1 cellular context compared by ENCODE assay signal in genomic region chr17:76405967-76406647, GRCh38.
TF ChIP-seq lines count a peak whose summit lies in the region.

No MANE protein-coding gene starts in this region.

TF ChIP-seq in K562, 482 proteins besides CTCF, POLR2A, EP300 and RAD21 (continued from another document and continues in another):
- TF ChIP-seq ZHX1 (conservative IDR thresholded peaks at IDR 0.05; ENCODE audit: low read length) (no peak), ARID4B (CRISPR knock-in tag; IDR thresholded peaks at IDR 0.05) (0 out of 2 replicates have a peak, but pooled peaks have one; percentile 44), MBD2 (IDR thresholded peaks at IDR 0.05; ENCODE audit: borderline replicate concordance, low read depth) (peak; percentile 86), RB1 (IDR thresholded peaks at IDR 0.05; ENCODE audit: low read depth) (peak; percentile 84), ZNF318 (IDR thresholded peaks at IDR 0.05; ENCODE audit: borderline replicate concordance in 1 of 2, low read depth in 1 of 2) (peak in 1 of 2 experiments; percentile 97; a peak in 2 of 4 replicates), NRF1 (conservative IDR thresholded peaks at IDR 0.05 in 1 of 2, IDR thresholded peaks at IDR 0.05 in 1 of 2) (peak; percentile 51 to 58), TSHZ1 (CRISPR knock-in tag; IDR thresholded peaks at IDR 0.05) (peak; percentile 70), ZNF398 (CRISPR knock-in tag; IDR thresholded peaks at IDR 0.05) (no peak), E2F5 (CRISPR knock-in tag; IDR thresholded peaks at IDR 0.05) (no peak), THRA (IDR thresholded peaks at IDR 0.05) (no peak), SFPQ (IDR thresholded peaks at IDR 0.05; ENCODE audit: low read depth, low read length) (no peak), JUND (IDR thresholded peaks at IDR 0.05; ENCODE audit: borderline replicate concordance, low read depth, low read length) (peak; percentile 81), JUND (tag; IDR thresholded peaks at IDR 0.05; ENCODE audit: borderline replicate concordance, low read depth, low read length) (peak; percentile 18; the same call in 1 of the 3 replicates), ZFPM2 (CRISPR knock-in tag; IDR thresholded peaks at IDR 0.05) (no peak), STAT6 (CRISPR knock-in tag; IDR thresholded peaks at IDR 0.05) (no peak)
